Comparison of ENCODE assay signal across 14 cellular contexts in genomic region chr7:14754631-14755030, GRCh38.
DNase-seq lines count a peak whose midpoint lies in the region; ATAC-seq and TF ChIP-seq lines count a peak whose summit lies in the region.
"Had no signal": no experiment of that assay in that cellular context is flagged by ENCODE, and none has a peak within 500 bp of the region (broad histone marks: within the 10 kb centered on the region; RNA-seq: fewer than 3 reads in every experiment).

No MANE protein-coding gene starts in this region.

- H3K27ac Mint-ChIP-seq in nephron, result peak overlapping the region; percentile 16 to 63 (median 31)
- H3K27ac Mint-ChIP-seq: stimulated activated effector memory CD8-positive, alpha-beta T cell treated with anti-CD3 and anti-CD28 coated beads, Interleukin-12 subunit alpha, Interleukin-12 subunit beta, amount 100 ng/mL, for 72 hours had no signal

- no peak overlapping the region for H3K4me3 ChIP-seq in cardiac fibroblast (replicated peaks in 1 of 2; ENCODE audit: low read depth in 2 of 2, low read length in 2 of 2)

- peaks cover 11% of the 10 kb centered on the region for H3K4me1 Mint-ChIP-seq in nephron
- H3K4me1 Mint-ChIP-seq: stimulated activated effector memory CD8-positive, alpha-beta T cell treated with anti-CD3 and anti-CD28 coated beads, Interleukin-12 subunit alpha, Interleukin-12 subunit beta, amount 100 ng/mL, for 72 hours had no signal

- DNase-seq in Daoy (ENCODE audit: low read depth) (peak; percentile 23), NCI-H1436 (lab: John Stamatoyannopoulos, UW) (peak; percentile 38), cardiac fibroblast (ENCODE audit: low read depth in 2 of 2) (peak; percentile 46 to 71), GM10248 (ENCODE audit: extremely low spot score) (no peak)
- DNase-seq: activated T-cell treated with anti-CD3 and anti-CD28 coated beads for 4 hours, aorta, Caco-2, RPMI8226 had no signal

- H3K9me3 Mint-ChIP-seq in nephron, result no peaks in the 10 kb centered on the region
- H3K9me3 Mint-ChIP-seq: stimulated activated effector memory CD8-positive, alpha-beta T cell treated with anti-CD3 and anti-CD28 coated beads, Interleukin-12 subunit alpha, Interleukin-12 subunit beta, amount 100 ng/mL, for 72 hours had no signal

- no peaks in the 10 kb centered on the region for H3K27me3 Mint-ChIP-seq in nephron (ENCODE audit: low read depth)

- H3K4me3 Mint-ChIP-seq in nephron, result no peak overlapping the region
- H3K4me3 Mint-ChIP-seq: neural crest cell; stimulated activated effector memory CD8-positive, alpha-beta T cell treated with anti-CD3 and anti-CD28 coated beads, Interleukin-12 subunit alpha, Interleukin-12 subunit beta, amount 100 ng/mL, for 72 hours had no signal

- TF ChIP-seq CTCF in cardiac fibroblast (IDR thresholded peaks at IDR 0.05; ENCODE audit: low read depth, low read length) (no peak), nephron (IDR thresholded peaks at IDR 0.05; ENCODE audit: unreplicated experiment in 3 of 3) (no peak), GM10248 (IDR thresholded peaks at IDR 0.05; ENCODE audit: control extremely low read depth, extremely low read depth, low read depth, missing control alignments) (no peak)

- ATAC-seq in GM18502 (IDR thresholded peaks at IDR 0.05; ENCODE audit: poor library complexity, unreplicated experiment), result no peak
- ATAC-seq in GM21381 (IDR thresholded peaks at IDR 0.05; ENCODE audit: unreplicated experiment), result no peak
- ATAC-seq in GM18858 (IDR thresholded peaks at IDR 0.05; ENCODE audit: unreplicated experiment), result no peak
- ATAC-seq: stimulated activated effector memory CD8-positive, alpha-beta T cell treated with anti-CD3 and anti-CD28 coated beads, Interleukin-12 subunit alpha, Interleukin-12 subunit beta, amount 100 ng/mL, for 72 hours had no signal

- POLR2A ChIA-PET in GM10248 (lab: Yijun Ruan, JAX), result no interaction called here

- CTCF ChIA-PET in GM10248 (lab: Yijun Ruan, JAX), result no interaction called here

- no peaks in the 10 kb centered on the region for H3K36me3 Mint-ChIP-seq in nephron (ENCODE audit: low read depth)
- H3K36me3 Mint-ChIP-seq: stimulated activated effector memory CD8-positive, alpha-beta T cell treated with anti-CD3 and anti-CD28 coated beads, Interleukin-12 subunit alpha, Interleukin-12 subunit beta, amount 100 ng/mL, for 72 hours had no signal
